8 cellular contexts compared by ENCODE assay signal in the genomic region with DNA sequence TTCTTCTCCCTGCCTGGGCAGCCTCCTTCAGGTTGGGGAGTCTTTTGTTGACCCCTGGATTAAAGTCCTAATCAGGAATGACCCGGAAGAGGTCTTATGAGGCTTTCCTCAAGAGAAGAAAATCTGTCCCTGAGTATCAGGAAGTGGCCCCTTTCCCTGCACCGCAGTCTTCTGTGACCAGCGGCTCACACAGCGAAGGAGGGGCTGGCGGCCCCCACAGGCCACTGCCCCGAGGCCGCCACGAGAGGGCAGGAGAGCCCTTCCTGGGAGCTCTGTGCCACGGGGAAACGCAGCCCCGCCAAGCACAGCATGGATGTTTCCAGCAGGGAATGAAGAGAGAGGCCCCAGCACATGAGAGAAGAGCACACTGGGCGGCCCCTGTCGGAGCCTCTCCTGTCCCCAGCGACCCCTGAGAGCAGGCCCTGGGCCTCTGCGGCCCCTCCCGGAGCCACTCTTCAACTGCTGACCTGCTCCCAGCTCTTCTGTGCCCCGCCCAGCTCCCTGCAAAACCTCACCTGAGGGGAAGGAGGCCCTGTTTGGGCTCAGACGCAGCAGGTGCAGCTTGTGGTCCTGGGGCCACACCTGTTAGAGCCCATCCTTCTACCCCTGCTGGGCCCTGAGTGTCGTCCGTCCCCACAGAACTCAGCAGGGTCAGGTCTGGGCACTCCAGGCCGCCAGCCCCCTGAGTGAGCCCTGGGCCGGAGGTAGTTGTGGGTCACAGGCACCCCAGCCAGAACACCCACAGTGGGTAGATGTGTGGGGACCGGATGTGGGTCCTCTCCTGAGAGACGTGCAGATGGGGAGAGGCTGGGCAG. TPM values are rescaled to one million over a fixed set of nuclear protein-coding genes. Genes with fewer than 3 reads are reported as not detected.
DNase-seq lines count a peak whose midpoint lies in the region; ATAC-seq and TF ChIP-seq lines count a peak whose summit lies in the region.

No MANE protein-coding gene starts in this region.

- CTCF ChIA-PET in HEK293 (lab: Yijun Ruan, JAX): interaction anchor here (0.6 to 4.8 kb wide), 29 partner anchors 11 to 530 kb away, joined by 3 to 52 read pairs (median 4); no protein-coding TSS in a partner anchor
- CTCF ChIA-PET in activated CD4-positive, alpha-beta T cell treated with anti-CD3 and anti-CD28 coated beads, Interleukin-2, amount 10 ng/mL, durations not matched to agents 7 days and 5 days (lab: Charles Lee): interaction anchor here (0.6 to 1.5 kb wide), 8 partner anchors 10 to 361 kb away, joined by 3 to 6 read pairs (median 3); no protein-coding TSS in a partner anchor

- H3K4me3 ChIP-seq in HEK293 (ENCODE audit: low read depth, low read length) (no peak overlapping the region), left lung (no peak overlapping the region)

- intact Hi-C loops in left lung (cut with DNase I): loop anchor here in 1 of 2 donors (2.0 kb wide), 1 partner anchor 146 kb away; no protein-coding TSS in a partner anchor

- H3K9me3 ChIP-seq in HEK293 (ENCODE audit: control insufficient read depth, insufficient read depth, low read depth, low read length) (no peaks in the 10 kb centered on the region), left lung (no peaks in the 10 kb centered on the region)

- H3K4me1 ChIP-seq in HEK293 (ENCODE audit: control insufficient read depth, insufficient read depth, low read length) (no peaks in the 10 kb centered on the region; the same call in 1 of the 2 replicates), left lung (peaks cover 27 to 45% of the 10 kb centered on the region in 2 donors)

- H3K27me3 Mint-ChIP-seq in activated CD4-positive, alpha-beta T cell treated with anti-CD3 and anti-CD28 coated beads, Interleukin-2, amount 10 ng/mL, durations not matched to agents 7 days and 5 days: peaks cover 13% of the 10 kb centered on the region
- H3K27me3 Mint-ChIP-seq in chondrocyte (ENCODE audit: low read depth): no peaks in the 10 kb centered on the region

- ATAC-seq in left lung: peak; percentile 81
- no peak for ATAC-seq in HG03565 (IDR thresholded peaks at IDR 0.05; ENCODE audit: unreplicated experiment)

- peak overlapping the region; percentile 26 for H3K27ac Mint-ChIP-seq in activated CD4-positive, alpha-beta T cell treated with anti-CD3 and anti-CD28 coated beads, Interleukin-2, amount 10 ng/mL, durations not matched to agents 7 days and 5 days
- H3K27ac Mint-ChIP-seq in chondrocyte (ENCODE audit: unreplicated experiment): peak overlapping the region; percentile 99

- peaks cover 2% of the 10 kb centered on the region for H3K36me3 Mint-ChIP-seq in activated CD4-positive, alpha-beta T cell treated with anti-CD3 and anti-CD28 coated beads, Interleukin-2, amount 10 ng/mL, durations not matched to agents 7 days and 5 days (ENCODE audit: low read depth)
- H3K36me3 Mint-ChIP-seq in chondrocyte (ENCODE audit: low read depth): peaks cover 3% of the 10 kb centered on the region

- POLR2A ChIA-PET in HEK293 (lab: Yijun Ruan, JAX): interaction anchor here (0.5 to 1.3 kb wide), 5 partner anchors 16 to 404 kb away, joined by 3 to 7 read pairs (median 4); no protein-coding TSS in a partner anchor
- POLR2A ChIA-PET in activated CD4-positive, alpha-beta T cell treated with anti-CD3 and anti-CD28 coated beads, Interleukin-2, amount 10 ng/mL, durations not matched to agents 7 days and 5 days (lab: Charles Lee): no interaction called here

- H3K27ac ChIP-seq in HEK293 (ENCODE audit: extremely low read depth, low read depth, low read length) (no peak overlapping the region), left lung (peak overlapping the region; percentile 83 to 91)

- H3K27me3 ChIP-seq in left lung: no peaks in the 10 kb centered on the region

- peak; percentile 99 for TF ChIP-seq CTCF in HEK293 (tag by site-specific recombination; IDR thresholded peaks at IDR 0.05)
- TF ChIP-seq CTCF in chondrocyte (IDR thresholded peaks at IDR 0.05): peak; percentile 95
- TF ChIP-seq CTCF in left lung (IDR thresholded peaks at IDR 0.05): peak; percentile 97

- no peaks in the 10 kb centered on the region for H3K9me3 Mint-ChIP-seq in activated CD4-positive, alpha-beta T cell treated with anti-CD3 and anti-CD28 coated beads, Interleukin-2, amount 10 ng/mL, durations not matched to agents 7 days and 5 days
- H3K9me3 Mint-ChIP-seq in chondrocyte (ENCODE audit: low read depth): peaks cover 7% of the 10 kb centered on the region

- H3K4me1 Mint-ChIP-seq in activated CD4-positive, alpha-beta T cell treated with anti-CD3 and anti-CD28 coated beads, Interleukin-2, amount 10 ng/mL, durations not matched to agents 7 days and 5 days: peaks cover 14% of the 10 kb centered on the region
- peaks cover 82% of the 10 kb centered on the region for H3K4me1 Mint-ChIP-seq in chondrocyte (ENCODE audit: low read depth)

- H3K36me3 ChIP-seq in HEK293 (ENCODE audit: control insufficient read depth in 2 of 2, insufficient read depth in 1 of 2, low read length in 2 of 2): peaks cover 0 to 15% of the 10 kb centered on the region in 2 experiments; a peak in 2 of 3 replicates
- no peaks in the 10 kb centered on the region for H3K36me3 ChIP-seq in left lung

- H3K4me3 Mint-ChIP-seq in activated CD4-positive, alpha-beta T cell treated with anti-CD3 and anti-CD28 coated beads, Interleukin-2, amount 10 ng/mL, durations not matched to agents 7 days and 5 days: no peak overlapping the region
- no peak overlapping the region for H3K4me3 Mint-ChIP-seq in chondrocyte (ENCODE audit: unreplicated experiment)

- DNase-seq in Ammon's horn (ENCODE audit: low spot score): peak; percentile 93
- DNase-seq in NCI-H524 treated with DMSO at 0.1 percent for 48 hours (lab: John Stamatoyannopoulos, UW): peak; percentile 34
- peak; percentile 67 for DNase-seq in activated CD4-positive, alpha-beta T cell treated with anti-CD3 and anti-CD28 coated beads, Interleukin-2, amount 10 ng/mL, durations not matched to agents 7 days and 5 days
- DNase-seq in chondrocyte (ENCODE audit: low spot score): no peak
- peak; percentile 82 to 93 for DNase-seq in left lung
- DNase-seq in stimulated activated CD4-positive, alpha-beta T cell treated with anti-CD3 and anti-CD28 coated beads, Interleukin-2, amount 100 ng/mL, for 24 hours: peak; percentile 79 to 80

TF ChIP-seq in HEK293, 187 proteins besides CTCF, POLR2A, EP300 and RAD21 (continues in another document):
- TF ChIP-seq ZNF292 (tag by site-specific recombination; IDR thresholded peaks at IDR 0.05; ENCODE audit: borderline replicate concordance, low read depth) (no peak), ZNF239 (tag by site-specific recombination; IDR thresholded peaks at IDR 0.05) (no peak), ZNF530 (tag by site-specific recombination; IDR thresholded peaks at IDR 0.05; ENCODE audit: low read depth) (0 out of 2 replicates have a peak, but pooled peaks have one; percentile 32), ZNF658 (tag by site-specific recombination; IDR thresholded peaks at IDR 0.05) (no peak), KLF16 (tag by site-specific recombination; IDR thresholded peaks at IDR 0.05) (no peak)
- TF ChIP-seq, protein P1, sequence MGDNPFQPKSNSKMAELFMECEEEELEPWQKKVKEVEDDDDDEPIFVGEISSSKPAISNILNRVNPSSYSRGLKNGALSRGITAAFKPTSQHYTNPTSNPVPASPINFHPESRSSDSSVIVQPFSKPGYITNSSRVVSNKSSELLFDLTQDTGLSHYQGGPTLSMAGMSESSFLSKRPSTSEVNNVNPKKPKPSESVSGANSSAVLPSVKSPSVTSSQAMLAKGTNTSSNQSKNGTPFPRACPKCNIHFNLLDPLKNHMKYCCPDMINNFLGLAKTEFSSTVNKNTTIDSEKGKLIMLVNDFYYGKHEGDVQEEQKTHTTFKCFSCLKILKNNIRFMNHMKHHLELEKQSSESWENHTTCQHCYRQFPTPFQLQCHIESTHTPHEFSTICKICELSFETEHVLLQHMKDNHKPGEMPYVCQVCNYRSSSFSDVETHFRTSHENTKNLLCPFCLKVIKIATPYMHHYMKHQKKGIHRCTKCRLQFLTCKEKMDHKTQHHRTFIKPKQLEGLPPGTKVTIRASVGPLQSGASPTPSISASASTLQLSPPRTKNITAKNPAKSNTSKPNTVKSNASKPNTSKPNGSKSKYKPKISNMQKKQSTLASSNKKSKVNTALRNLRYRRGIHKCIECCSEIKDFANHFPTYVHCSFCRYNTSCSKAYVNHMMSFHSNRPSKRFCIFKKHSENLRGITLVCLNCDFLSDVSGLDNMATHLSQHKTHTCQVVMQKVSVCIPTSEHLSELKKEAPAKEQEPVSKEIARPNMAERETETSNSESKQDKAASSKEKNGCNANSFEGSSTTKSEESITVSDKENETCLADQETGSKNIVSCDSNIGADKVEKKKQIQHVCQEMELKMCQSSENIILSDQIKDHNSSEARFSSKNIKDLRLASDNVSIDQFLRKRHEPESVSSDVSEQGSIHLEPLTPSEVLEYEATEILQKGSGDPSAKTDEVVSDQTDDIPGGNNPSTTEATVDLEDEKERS (tag by site-specific recombination; IDR thresholded peaks at IDR 0.05): no peak
- TF ChIP-seq, protein P2, sequence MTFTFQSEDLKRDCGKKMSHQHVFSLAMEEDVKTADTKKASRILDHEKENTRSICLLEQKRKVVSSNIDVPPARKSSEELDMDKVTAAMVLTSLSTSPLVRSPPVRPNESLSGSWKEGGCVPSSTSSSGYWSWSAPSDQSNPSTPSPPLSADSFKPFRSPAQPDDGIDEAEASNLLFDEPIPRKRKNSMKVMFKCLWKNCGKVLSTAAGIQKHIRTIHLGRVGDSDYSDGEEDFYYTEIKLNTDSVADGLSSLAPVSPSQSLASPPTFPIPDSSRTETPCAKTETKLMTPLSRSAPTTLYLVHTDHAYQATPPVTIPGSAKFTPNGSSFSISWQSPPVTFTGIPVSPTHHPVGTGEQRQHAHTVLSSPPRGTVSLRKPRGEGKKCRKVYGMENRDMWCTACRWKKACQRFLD (tag by site-specific recombination; IDR thresholded peaks at IDR 0.05): no peak

RNA-seq across cellular contexts. Expression of a gene that starts 4.9 kb away (rescaled TPM):
- 10 to 100 TPM; 19.0 to 19.6 TPM for total RNA-seq in activated CD4-positive, alpha-beta T cell treated with anti-CD3 and anti-CD28 coated beads, Interleukin-2, amount 10 ng/mL, durations not matched to agents 7 days and 5 days
- 59.9 to 73.6 TPM (median 72.4 TPM) in 3 replicates for total RNA-seq in chondrocyte
- 10 to 100 TPM; 31.6 to 35.1 TPM for total RNA-seq in left lung
